1 cellular context compared by ENCODE assay signal in genomic region chr17:7475764-7476422, GRCh38.
TF ChIP-seq lines count a peak whose summit lies in the region.

No MANE protein-coding gene starts in this region.

TF ChIP-seq in K562, 482 proteins besides CTCF, POLR2A, EP300 and RAD21 (continued from another document and continues in another):
- 0 out of 4 replicates have a peak, but pooled peaks of 1 of the 2 experiments have one; percentile 16 for TF ChIP-seq MLLT1 (IDR thresholded peaks at IDR 0.05)
- TF ChIP-seq TEAD1 (CRISPR knock-in tag; IDR thresholded peaks at IDR 0.05): no peak
- TF ChIP-seq CTBP1 (IDR thresholded peaks at IDR 0.05; ENCODE audit: borderline replicate concordance): peak; percentile 64; the same call in 1 of the 2 replicates
- 0 out of 2 replicates have a peak, but pooled peaks have one; percentile 37 for TF ChIP-seq SP1 (CRISPR knock-in tag; IDR thresholded peaks at IDR 0.05)
- peak; percentile 85 for TF ChIP-seq GATA2 (CRISPR knock-in tag; IDR thresholded peaks at IDR 0.05)
- TF ChIP-seq HDAC1 (IDR thresholded peaks at IDR 0.05): peak in 1 of 2 experiments; percentile 53; a peak in 1 of 4 replicates
- no peak for TF ChIP-seq U2AF2 (optimal IDR thresholded peaks at IDR 0.05; ENCODE audit: low read depth, low read length)
- no peak for TF ChIP-seq RBM15 (IDR thresholded peaks at IDR 0.05; ENCODE audit: insufficient read depth, low read length)
- TF ChIP-seq CBX3 (IDR thresholded peaks at IDR 0.05; ENCODE audit: borderline replicate concordance in 1 of 2, low read length in 2 of 2): peak in 1 of 2 experiments; percentile 1; a peak in 1 of 3 replicates
- TF ChIP-seq HMBOX1 (IDR thresholded peaks at IDR 0.05): peak; percentile 72
- no peak for TF ChIP-seq NCOA1 (IDR thresholded peaks at IDR 0.05; ENCODE audit: low read depth)
- no peak for TF ChIP-seq SAFB (IDR thresholded peaks at IDR 0.05; ENCODE audit: borderline replicate concordance, low read depth, low read length)
- TF ChIP-seq DPF2 (IDR thresholded peaks at IDR 0.05): peak; percentile 85
- no peak for TF ChIP-seq E2F5 (CRISPR knock-in tag; IDR thresholded peaks at IDR 0.05)
- TF ChIP-seq RNF2 (IDR thresholded peaks at IDR 0.05): peak; percentile 61; the same call in 1 of the 2 replicates
- TF ChIP-seq MYC (IDR thresholded peaks at IDR 0.05; ENCODE audit: low read depth, low read length): no peak
- TF ChIP-seq MYC (CRISPR knock-in tag; IDR thresholded peaks at IDR 0.05; ENCODE audit: borderline replicate concordance, low read depth): no peak
- no peak for TF ChIP-seq ELF1 (tag; IDR thresholded peaks at IDR 0.05)
- TF ChIP-seq ZNF584 (CRISPR knock-in tag; IDR thresholded peaks at IDR 0.05; ENCODE audit: low read depth): no peak
- no peak for TF ChIP-seq KLF16 (IDR thresholded peaks at IDR 0.05)
- no peak for TF ChIP-seq EGR1 (conservative IDR thresholded peaks at IDR 0.05)
- no peak for TF ChIP-seq MAFK (IDR thresholded peaks at IDR 0.05; ENCODE audit: low read length)
- TF ChIP-seq NFIC (IDR thresholded peaks at IDR 0.05): 0 out of 2 replicates have a peak, but pooled peaks have one; percentile 27
- TF ChIP-seq KLF1 (tag; IDR thresholded peaks at IDR 0.05): no peak
- TF ChIP-seq MGA (IDR thresholded peaks at IDR 0.05): peak; percentile 78
- peak; percentile 30 for TF ChIP-seq LEF1 (IDR thresholded peaks at IDR 0.05)
- no peak for TF ChIP-seq ZNF75A (CRISPR knock-in tag; IDR thresholded peaks at IDR 0.05)
- peak; percentile 51 for TF ChIP-seq VEZF1 (CRISPR knock-in tag; IDR thresholded peaks at IDR 0.05)
- no peak for TF ChIP-seq ZNF253 (CRISPR knock-in tag; conservative IDR thresholded peaks at IDR 0.05)
- TF ChIP-seq CREM (IDR thresholded peaks at IDR 0.05; ENCODE audit: low read depth): peak; percentile 32; the same call in 1 of the 2 replicates
- TF ChIP-seq HOXB6 (CRISPR knock-in tag; IDR thresholded peaks at IDR 0.05; ENCODE audit: borderline replicate concordance): no peak
- TF ChIP-seq CBX1 (IDR thresholded peaks at IDR 0.05; ENCODE audit: low read depth): no peak
- no peak for TF ChIP-seq RHOXF2B (CRISPR knock-in tag; conservative IDR thresholded peaks at IDR 0.05)
- peak; percentile 65 for TF ChIP-seq MTA2 (IDR thresholded peaks at IDR 0.05; ENCODE audit: low read depth)
- TF ChIP-seq ZFP91 (CRISPR knock-in tag; IDR thresholded peaks at IDR 0.05): no peak
- TF ChIP-seq SAP30 (IDR thresholded peaks at IDR 0.05; ENCODE audit: borderline replicate concordance, insufficient read depth, low read depth, low read length, poor library complexity, severe bottlenecking): no peak
- TF ChIP-seq JUN (IDR thresholded peaks at IDR 0.05; ENCODE audit: borderline replicate concordance, low read depth, low read length): no peak
- 0 out of 2 replicates have a peak, but pooled peaks have one; percentile 48 for TF ChIP-seq JUN (CRISPR knock-in tag; IDR thresholded peaks at IDR 0.05; ENCODE audit: borderline replicate concordance)
- 0 out of 2 replicates have a peak, but pooled peaks have one; percentile 32 for TF ChIP-seq MTA1 (IDR thresholded peaks at IDR 0.05; ENCODE audit: borderline replicate concordance)
- TF ChIP-seq FOXA3 (CRISPR knock-in tag; conservative IDR thresholded peaks at IDR 0.05 in 1 of 2, IDR thresholded peaks at IDR 0.05 in 1 of 2): peak in 1 of 2 experiments; percentile 61; a peak in 2 of 4 replicates
- TF ChIP-seq NFRKB (IDR thresholded peaks at IDR 0.05; ENCODE audit: low read depth): no peak
- TF ChIP-seq ZBTB43 (CRISPR knock-in tag; IDR thresholded peaks at IDR 0.05): no peak
- TF ChIP-seq TOE1 (IDR thresholded peaks at IDR 0.05; ENCODE audit: borderline replicate concordance): 0 out of 2 replicates have a peak, but pooled peaks have one; percentile 28
- TF ChIP-seq TOE1 (CRISPR knock-in tag; IDR thresholded peaks at IDR 0.05; ENCODE audit: borderline replicate concordance, low read depth): no peak
- peak; percentile 65 for TF ChIP-seq BCOR (IDR thresholded peaks at IDR 0.05)
- peak; percentile 66 for TF ChIP-seq MAX (CRISPR knock-in tag; IDR thresholded peaks at IDR 0.05)
